17 cellular contexts compared by ENCODE assay signal in genomic region chr13:27978301-27978968, GRCh38. TPM values are rescaled to one million over a fixed set of nuclear protein-coding genes. Genes with fewer than 3 reads are reported as not detected.
DNase-seq lines count a peak whose midpoint lies in the region; ATAC-seq and TF ChIP-seq lines count a peak whose summit lies in the region.
"Had no signal": no experiment of that assay in that cellular context is flagged by ENCODE, and none has a peak within 500 bp of the region (broad histone marks: within the 10 kb centered on the region; RNA-seq: fewer than 3 reads in every experiment).

No MANE protein-coding gene starts in this region.

- H4K91ac ChIP-seq in trophoblast cell (ENCODE audit: low read depth, low read length), result no peak overlapping the region

- H3K4ac ChIP-seq in trophoblast cell (ENCODE audit: low read depth, low read length), result no peak overlapping the region

- H2BK12ac ChIP-seq in trophoblast cell (ENCODE audit: low read length), result no peak overlapping the region

- H3K18ac ChIP-seq in trophoblast cell (ENCODE audit: low read length), result no peak overlapping the region

- H3K23ac ChIP-seq in trophoblast cell (ENCODE audit: low read length), result no peak overlapping the region

- H2AK5ac ChIP-seq in trophoblast cell (ENCODE audit: low read length), result no peak overlapping the region

- H3K9me3 ChIP-seq in HUES6 (ENCODE audit: control insufficient read depth, insufficient read depth, low read depth, low read length) (no peaks in the 10 kb centered on the region), hepatocyte (ENCODE audit: low read depth) (no peaks in the 10 kb centered on the region), trophoblast cell (ENCODE audit: insufficient read depth, low read depth, low read length) (peaks cover 5% of the 10 kb centered on the region)

- POLR2A ChIA-PET in activated CD8-positive, alpha-beta T cell treated with anti-CD3 and anti-CD28 coated beads, Interleukin-2, amount 10 ng/mL, durations not matched to agents 7 days and 5 days (lab: Charles Lee), result no interaction called here

- H2BK120ac ChIP-seq in trophoblast cell (ENCODE audit: insufficient read depth, low read length, poor library complexity), result no peak overlapping the region

- H4K20me1 ChIP-seq in hepatocyte (ENCODE audit: insufficient read depth, poor library complexity, severe bottlenecking), result no peaks in the 10 kb centered on the region

- H3K27me3 Mint-ChIP-seq in activated CD8-positive, alpha-beta T cell treated with anti-CD3 and anti-CD28 coated beads, Interleukin-2, amount 10 ng/mL, durations not matched to agents 7 days and 5 days (ENCODE audit: low read depth), result peaks cover 86% of the 10 kb centered on the region

- peaks cover 2% of the 10 kb centered on the region for H3K36me3 Mint-ChIP-seq in activated CD8-positive, alpha-beta T cell treated with anti-CD3 and anti-CD28 coated beads, Interleukin-2, amount 10 ng/mL, durations not matched to agents 7 days and 5 days (ENCODE audit: low read depth)
- H3K36me3 Mint-ChIP-seq: mesothelial cell of epicardium had no signal

- H3K4me1 ChIP-seq in HUES6 (ENCODE audit: control insufficient read depth, insufficient read depth, low read length) (peaks cover 30% of the 10 kb centered on the region), hepatocyte (ENCODE audit: insufficient read depth) (no peaks in the 10 kb centered on the region), trophoblast cell (ENCODE audit: control insufficient read depth in 1 of 2, insufficient read depth in 2 of 2, low read length in 2 of 2) (peaks cover 3 to 6% of the 10 kb centered on the region in 2 experiments)

- DNase-seq in ELF-1 (ENCODE audit: low read depth, low spot score), result peak; percentile 82
- peak; percentile 81 for DNase-seq in hepatocyte (ENCODE audit: low spot score)
- DNase-seq in trophoblast cell, result no peak
- DNase-seq in NCI-H2196 treated with DMSO at 0.1 percent for 48 hours (lab: John Stamatoyannopoulos, UW; ENCODE audit: unreplicated experiment), result no peak
- DNase-seq in stimulated activated naive CD4-positive, alpha-beta T cell (lab: John Stamatoyannopoulos, UW), result no peak
- DNase-seq in GM10266 (ENCODE audit: extremely low spot score), result no peak
- DNase-seq in activated CD8-positive, alpha-beta T cell treated with anti-CD3 and anti-CD28 coated beads, Interleukin-2, amount 10 ng/mL, durations not matched to agents 7 days and 5 days, result no peak
- DNase-seq: anterior cingulate cortex; CD4-positive, alpha-beta T cell; NCI-H1048; NCI-H446; stimulated activated CD4-positive, alpha-beta T cell treated with anti-CD3 and anti-CD28 coated beads, Interleukin-2, amount 100 ng/mL, for 48 hours had no signal

- no peak overlapping the region; the same call in 1 of the 2 replicates for H3K27ac ChIP-seq in HUES6 (ENCODE audit: low read depth, low read length)
- H3K27ac ChIP-seq in hepatocyte, result peak overlapping the region; percentile 90
- no peak overlapping the region for H3K27ac ChIP-seq in trophoblast cell (ENCODE audit: low read depth, low read length)
- H3K27ac ChIP-seq: dorsolateral prefrontal cortex had no signal

- H3K79me1 ChIP-seq in trophoblast cell (ENCODE audit: low read length), result no peaks in the 10 kb centered on the region

- H3K4me1 Mint-ChIP-seq in activated CD8-positive, alpha-beta T cell treated with anti-CD3 and anti-CD28 coated beads, Interleukin-2, amount 10 ng/mL, durations not matched to agents 7 days and 5 days (ENCODE audit: low read depth), result peaks cover 23% of the 10 kb centered on the region

- no peak overlapping the region for H4K8ac ChIP-seq in trophoblast cell (ENCODE audit: low read depth, low read length)

- H2AFZ ChIP-seq in hepatocyte (no peak overlapping the region), trophoblast cell (ENCODE audit: insufficient read depth, low read length, poor library complexity) (no peak overlapping the region)

- no peaks in the 10 kb centered on the region for H3K36me3 ChIP-seq in HUES6 (ENCODE audit: control insufficient read depth, insufficient read depth, low read length)
- no peaks in the 10 kb centered on the region for H3K36me3 ChIP-seq in hepatocyte (replicated peaks; ENCODE audit: insufficient read depth, low read depth)
- H3K36me3 ChIP-seq in trophoblast cell (ENCODE audit: control insufficient read depth in 1 of 2, insufficient read depth in 2 of 2, low read length in 2 of 2), result no peaks in the 10 kb centered on the region

- H3K4me3 Mint-ChIP-seq in activated CD8-positive, alpha-beta T cell treated with anti-CD3 and anti-CD28 coated beads, Interleukin-2, amount 10 ng/mL, durations not matched to agents 7 days and 5 days, result no peak overlapping the region
- H3K4me3 Mint-ChIP-seq: CD4-positive, alpha-beta T cell; mesothelial cell of epicardium had no signal

- peak overlapping the region; percentile 85 for H3K9ac ChIP-seq in HUES6 (ENCODE audit: low read length)
- H3K9ac ChIP-seq in trophoblast cell (ENCODE audit: low read length), result no peak overlapping the region

- TF ChIP-seq CTCF in hepatocyte (IDR thresholded peaks at IDR 0.05; ENCODE audit: poor library complexity) (no peak), GM10266 (IDR thresholded peaks at IDR 0.05; ENCODE audit: control insufficient read depth, insufficient read depth, low read depth, missing control alignments) (no peak)

- H3K27ac Mint-ChIP-seq in activated CD8-positive, alpha-beta T cell treated with anti-CD3 and anti-CD28 coated beads, Interleukin-2, amount 10 ng/mL, durations not matched to agents 7 days and 5 days, result no peak overlapping the region
- H3K27ac Mint-ChIP-seq: CD4-positive, alpha-beta T cell; mesothelial cell of epicardium had no signal

- no peak for ATAC-seq in activated CD8-positive, alpha-beta T cell treated with anti-CD3 and anti-CD28 coated beads, Interleukin-2, amount 10 ng/mL, durations not matched to agents 7 days and 5 days
- ATAC-seq: SK-N-SH treated with all-trans-retinoic acid at 6 μM for 48 hours had no signal

- CTCF ChIA-PET in activated CD8-positive, alpha-beta T cell treated with anti-CD3 and anti-CD28 coated beads, Interleukin-2, amount 10 ng/mL, durations not matched to agents 7 days and 5 days (lab: Charles Lee), result interaction anchor here (1.0 kb wide), 1 partner anchor 110 kb away, joined by 3 read pairs; no protein-coding TSS in a partner anchor

- no peak overlapping the region for H2BK5ac ChIP-seq in trophoblast cell (ENCODE audit: low read depth, low read length, poor library complexity)

- WGBS in hepatocyte (ENCODE audit: low lambda C conversion rate, missing lambda C conversion rate), result 0% methylated on average over 37 of the region's 65 CpGs
- no CpG with 5 or more reads among the region's 65 CpGs for WGBS in trophoblast cell (ENCODE audit: extremely low coverage, insufficient coverage, insufficient read length)

- H3K79me2 ChIP-seq in hepatocyte, result peaks cover 18% of the 10 kb centered on the region
- no peaks in the 10 kb centered on the region for H3K79me2 ChIP-seq in trophoblast cell (ENCODE audit: control insufficient read depth, insufficient read depth, low read length, poor library complexity)

- peak overlapping the region; percentile 75 for H3K4me2 ChIP-seq in hepatocyte
- H3K4me2 ChIP-seq in trophoblast cell (ENCODE audit: low read length), result peak overlapping the region; percentile 49

- H3K4me3 ChIP-seq in HUES6 (ENCODE audit: low read depth, low read length), result peak overlapping the region; percentile 59
- H3K4me3 ChIP-seq in hepatocyte, result peak overlapping the region; percentile 36
- peak overlapping the region; percentile 54 for H3K4me3 ChIP-seq in trophoblast cell (ENCODE audit: low read depth, low read length)

- no peak overlapping the region for H3K14ac ChIP-seq in trophoblast cell (ENCODE audit: low read length)

- H4K12ac ChIP-seq in trophoblast cell (ENCODE audit: low read depth, low read length), result no peak overlapping the region

- H3K27me3 ChIP-seq in HUES6 (ENCODE audit: control insufficient read depth, insufficient read depth, low read length) (peaks cover 100% of the 10 kb centered on the region), hepatocyte (peaks cover 97% of the 10 kb centered on the region), trophoblast cell (ENCODE audit: insufficient read depth, low read length) (peaks cover 89% of the 10 kb centered on the region)

- H3K9me2 ChIP-seq in hepatocyte (replicated peaks; ENCODE audit: insufficient read depth), result no peaks in the 10 kb centered on the region

- H3K9me3 Mint-ChIP-seq in activated CD8-positive, alpha-beta T cell treated with anti-CD3 and anti-CD28 coated beads, Interleukin-2, amount 10 ng/mL, durations not matched to agents 7 days and 5 days (ENCODE audit: insufficient read depth), result no peaks in the 10 kb centered on the region
- H3K9me3 Mint-ChIP-seq: CD4-positive, alpha-beta T cell; mesothelial cell of epicardium had no signal

RNA-seq across cellular contexts. Expression of gene CDX2, which starts 9.3 kb away (rescaled TPM):
- 34.6 and 40.0 TPM in 2 replicates for total RNA-seq in hepatocyte
- polyA plus RNA-seq in hepatocyte, result 52.4 and 60.6 TPM in 2 replicates
- 2.7 and 2.8 TPM in 2 replicates for polyA plus RNA-seq in trophoblast cell (2013)
- not detected for total RNA-seq in activated CD8-positive, alpha-beta T cell treated with anti-CD3 and anti-CD28 coated beads, Interleukin-2, amount 10 ng/mL, durations not matched to agents 7 days and 5 days
- total RNA-seq: CD4-positive, alpha-beta T cell; OCI-LY7 had no signal

RNA-seq across cellular contexts. Expression of gene URAD, which starts 10.1 kb away (rescaled TPM):
- 13.5 and 18.2 TPM in 2 replicates for total RNA-seq in hepatocyte
- polyA plus RNA-seq in hepatocyte, result 35.7 and 38.1 TPM in 2 replicates
- 0.10 and 0.14 TPM in 2 replicates for polyA plus RNA-seq in trophoblast cell (2013)
- not detected for total RNA-seq in activated CD8-positive, alpha-beta T cell treated with anti-CD3 and anti-CD28 coated beads, Interleukin-2, amount 10 ng/mL, durations not matched to agents 7 days and 5 days
- total RNA-seq: CD4-positive, alpha-beta T cell; mesothelial cell of epicardium; OCI-LY7 had no signal

RNA-seq across cellular contexts. Expression of gene PDX1, which starts 58.6 kb away (rescaled TPM):
- 0.20 and 1.3 TPM in 2 replicates for total RNA-seq in hepatocyte
- polyA plus RNA-seq in hepatocyte, result 0.95 and 1.8 TPM in 2 replicates
- polyA plus RNA-seq in trophoblast cell (2013), result not detected in 2 replicates
- total RNA-seq in activated CD8-positive, alpha-beta T cell treated with anti-CD3 and anti-CD28 coated beads, Interleukin-2, amount 10 ng/mL, durations not matched to agents 7 days and 5 days, result not detected
- total RNA-seq: CD4-positive, alpha-beta T cell; dorsolateral prefrontal cortex; mesothelial cell of epicardium; OCI-LY7 had no signal

Comparison
In these comparisons a context has a peak if more than half of its experiments do, and no peak if none do; other contexts are left out.
1. DNase-seq: peak in ELF-1 (single experiment) and hepatocyte (single experiment); none in trophoblast cell (0 of 2), NCI-H2196 treated with DMSO at 0.1 percent for 48 hours (single experiment), stimulated activated naive CD4-positive, alpha-beta T cell (0 of 6), GM10266 (single experiment) and activated CD8-positive, alpha-beta T cell treated with anti-CD3 and anti-CD28 coated beads, Interleukin-2, amount 10 ng/mL, durations not matched to agents 7 days and 5 days (single experiment).
2. RNA of gene CDX2, which starts 9.3 kb away (total RNA-seq): 34.6 to 40.0 TPM in hepatocyte; not detected in activated CD8-positive, alpha-beta T cell treated with anti-CD3 and anti-CD28 coated beads, Interleukin-2, amount 10 ng/mL, durations not matched to agents 7 days and 5 days; every median in the first group is over 10 times any median in the second.
3. RNA of gene URAD, which starts 10.1 kb away (total RNA-seq): 13.5 to 18.2 TPM in hepatocyte; not detected in activated CD8-positive, alpha-beta T cell treated with anti-CD3 and anti-CD28 coated beads, Interleukin-2, amount 10 ng/mL, durations not matched to agents 7 days and 5 days; every median in the first group is over 10 times any median in the second.
4. Peak in every context shown above with its lines, with median percentiles within 50 percentile points of each other: H3K4me3 ChIP-seq.